In genomic region chr1:183612972-183613371, GRCh38 we compare ENCODE assay signal across 18 cellular contexts. TPM values are rescaled to one million over a fixed set of nuclear protein-coding genes. Genes with fewer than 3 reads are reported as not detected.
"Had no signal": no experiment of that assay in that cellular context is flagged by ENCODE, and none has a peak within 500 bp of the region (broad histone marks: within the 10 kb centered on the region; RNA-seq: fewer than 3 reads in every experiment).

No MANE protein-coding gene starts in this region.

RNA-seq across cellular contexts. Expression of gene NCF2, which starts 22.7 kb away (rescaled TPM):
- total RNA-seq: lung microvascular endothelial cell, neural crest cell, osteocyte had no signal

RNA-seq across cellular contexts. Expression of gene APOBEC4, which starts 40.1 kb away (rescaled TPM):
- total RNA-seq: left cardiac atrium; left lobe of liver; left ventricle myocardium superior; lung microvascular endothelial cell; mucosa of gallbladder; naive thymus-derived CD8-positive, alpha-beta T cell; neural crest cell; occipital lobe; osteocyte; posterior vena cava; psoas muscle; sigmoid colon; spleen; subcutaneous adipose tissue; suprapubic skin; thoracic aorta; ureter had no signal
- polyA plus RNA-seq: hepatocyte; naive thymus-derived CD8-positive, alpha-beta T cell; psoas muscle; spleen had no signal
